In genomic region chr1:246583448-246584185, GRCh38 we compare ENCODE assay signal across 1 cellular context.
TF ChIP-seq lines count a peak whose summit lies in the region.

No MANE protein-coding gene starts in this region.

TF ChIP-seq in HepG2, 621 proteins besides CTCF, POLR2A, EP300 and RAD21 (continued from another document and continues in another):
- TF ChIP-seq, protein P1, sequence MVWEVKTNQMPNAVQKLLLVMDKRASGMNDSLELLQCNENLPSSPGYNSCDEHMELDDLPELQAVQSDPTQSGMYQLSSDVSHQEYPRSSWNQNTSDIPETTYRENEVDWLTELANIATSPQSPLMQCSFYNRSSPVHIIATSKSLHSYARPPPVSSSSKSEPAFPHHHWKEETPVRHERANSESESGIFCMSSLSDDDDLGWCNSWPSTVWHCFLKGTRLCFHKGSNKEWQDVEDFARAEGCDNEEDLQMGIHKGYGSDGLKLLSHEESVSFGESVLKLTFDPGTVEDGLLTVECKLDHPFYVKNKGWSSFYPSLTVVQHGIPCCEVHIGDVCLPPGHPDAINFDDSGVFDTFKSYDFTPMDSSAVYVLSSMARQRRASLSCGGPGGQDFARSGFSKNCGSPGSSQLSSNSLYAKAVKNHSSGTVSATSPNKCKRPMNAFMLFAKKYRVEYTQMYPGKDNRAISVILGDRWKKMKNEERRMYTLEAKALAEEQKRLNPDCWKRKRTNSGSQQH (CRISPR knock-in tag; IDR thresholded peaks at IDR 0.05; ENCODE audit: low read depth): no peak; the same call in 1 of the 2 replicates
- TF ChIP-seq ZNF569 (CRISPR knock-in tag; IDR thresholded peaks at IDR 0.05; ENCODE audit: borderline replicate concordance) (no peak), ZNF558 (CRISPR knock-in tag; IDR thresholded peaks at IDR 0.05; ENCODE audit: borderline replicate concordance) (no peak), THAP11 (CRISPR knock-in tag; IDR thresholded peaks at IDR 0.05) (peak; percentile 72), POLR2G (IDR thresholded peaks at IDR 0.05; ENCODE audit: low read depth, low read length) (no peak), ZC3H13 (CRISPR knock-in tag; IDR thresholded peaks at IDR 0.05) (no peak), FOXC1 (CRISPR knock-in tag; IDR thresholded peaks at IDR 0.05; ENCODE audit: borderline replicate concordance) (no peak), ZNF724P (CRISPR knock-in tag; IDR thresholded peaks at IDR 0.05; ENCODE audit: borderline replicate concordance) (no peak), ZNF749 (CRISPR knock-in tag; IDR thresholded peaks at IDR 0.05; ENCODE audit: borderline replicate concordance) (no peak), NFIC (IDR thresholded peaks at IDR 0.05; ENCODE audit: low read length) (peak; percentile 98), SMAD9 (CRISPR knock-in tag; IDR thresholded peaks at IDR 0.05) (no peak), ATF7 (IDR thresholded peaks at IDR 0.05) (peak; percentile 63), ATF7 (CRISPR knock-in tag; IDR thresholded peaks at IDR 0.05) (no peak; the same call in 1 of the 2 replicates), SMC3 (IDR thresholded peaks at IDR 0.05; ENCODE audit: low read length) (peak; percentile 32; the same call in 1 of the 2 replicates), NFE2 (CRISPR knock-in tag; IDR thresholded peaks at IDR 0.05) (no peak), ZNF629 (CRISPR knock-in tag; conservative IDR thresholded peaks at IDR 0.05) (peak; percentile 62), AHR (CRISPR knock-in tag; IDR thresholded peaks at IDR 0.05) (no peak), ZNF644 (CRISPR knock-in tag; IDR thresholded peaks at IDR 0.05; ENCODE audit: low read depth) (peak; percentile 86), AGO2 (optimal IDR thresholded peaks at IDR 0.05; ENCODE audit: low read depth, low read length) (no peak), RNF2 (conservative IDR thresholded peaks at IDR 0.05; ENCODE audit: low read depth) (no peak), KMT2B (CRISPR knock-in tag; IDR thresholded peaks at IDR 0.05) (0 out of 2 replicates have a peak, but pooled peaks have one; percentile 34), SCMH1 (CRISPR knock-in tag; IDR thresholded peaks at IDR 0.05; ENCODE audit: borderline replicate concordance) (no peak), AGO1 (IDR thresholded peaks at IDR 0.05; ENCODE audit: low read depth, low read length, poor library complexity, severe bottlenecking) (no peak), GPN1 (CRISPR knock-in tag; IDR thresholded peaks at IDR 0.05; ENCODE audit: borderline replicate concordance) (no peak), MXD3 (CRISPR knock-in tag; IDR thresholded peaks at IDR 0.05) (no peak), DZIP1 (CRISPR knock-in tag; IDR thresholded peaks at IDR 0.05) (no peak), MTF1 (CRISPR knock-in tag; IDR thresholded peaks at IDR 0.05) (no peak), ZNF383 (CRISPR knock-in tag; IDR thresholded peaks at IDR 0.05; ENCODE audit: borderline replicate concordance) (no peak), HNRNPL (IDR thresholded peaks at IDR 0.05; ENCODE audit: low read depth, low read length) (no peak), BRF2 (CRISPR knock-in tag; IDR thresholded peaks at IDR 0.05) (0 out of 2 replicates have a peak, but pooled peaks have one; percentile 31), ZNF616 (CRISPR knock-in tag; IDR thresholded peaks at IDR 0.05; ENCODE audit: low read depth) (no peak)
- TF ChIP-seq, protein P2, sequence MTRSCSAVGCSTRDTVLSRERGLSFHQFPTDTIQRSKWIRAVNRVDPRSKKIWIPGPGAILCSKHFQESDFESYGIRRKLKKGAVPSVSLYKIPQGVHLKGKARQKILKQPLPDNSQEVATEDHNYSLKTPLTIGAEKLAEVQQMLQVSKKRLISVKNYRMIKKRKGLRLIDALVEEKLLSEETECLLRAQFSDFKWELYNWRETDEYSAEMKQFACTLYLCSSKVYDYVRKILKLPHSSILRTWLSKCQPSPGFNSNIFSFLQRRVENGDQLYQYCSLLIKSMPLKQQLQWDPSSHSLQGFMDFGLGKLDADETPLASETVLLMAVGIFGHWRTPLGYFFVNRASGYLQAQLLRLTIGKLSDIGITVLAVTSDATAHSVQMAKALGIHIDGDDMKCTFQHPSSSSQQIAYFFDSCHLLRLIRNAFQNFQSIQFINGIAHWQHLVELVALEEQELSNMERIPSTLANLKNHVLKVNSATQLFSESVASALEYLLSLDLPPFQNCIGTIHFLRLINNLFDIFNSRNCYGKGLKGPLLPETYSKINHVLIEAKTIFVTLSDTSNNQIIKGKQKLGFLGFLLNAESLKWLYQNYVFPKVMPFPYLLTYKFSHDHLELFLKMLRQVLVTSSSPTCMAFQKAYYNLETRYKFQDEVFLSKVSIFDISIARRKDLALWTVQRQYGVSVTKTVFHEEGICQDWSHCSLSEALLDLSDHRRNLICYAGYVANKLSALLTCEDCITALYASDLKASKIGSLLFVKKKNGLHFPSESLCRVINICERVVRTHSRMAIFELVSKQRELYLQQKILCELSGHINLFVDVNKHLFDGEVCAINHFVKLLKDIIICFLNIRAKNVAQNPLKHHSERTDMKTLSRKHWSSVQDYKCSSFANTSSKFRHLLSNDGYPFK (CRISPR knock-in tag; IDR thresholded peaks at IDR 0.05; ENCODE audit: borderline replicate concordance): no peak
- TF ChIP-seq, protein P3, sequence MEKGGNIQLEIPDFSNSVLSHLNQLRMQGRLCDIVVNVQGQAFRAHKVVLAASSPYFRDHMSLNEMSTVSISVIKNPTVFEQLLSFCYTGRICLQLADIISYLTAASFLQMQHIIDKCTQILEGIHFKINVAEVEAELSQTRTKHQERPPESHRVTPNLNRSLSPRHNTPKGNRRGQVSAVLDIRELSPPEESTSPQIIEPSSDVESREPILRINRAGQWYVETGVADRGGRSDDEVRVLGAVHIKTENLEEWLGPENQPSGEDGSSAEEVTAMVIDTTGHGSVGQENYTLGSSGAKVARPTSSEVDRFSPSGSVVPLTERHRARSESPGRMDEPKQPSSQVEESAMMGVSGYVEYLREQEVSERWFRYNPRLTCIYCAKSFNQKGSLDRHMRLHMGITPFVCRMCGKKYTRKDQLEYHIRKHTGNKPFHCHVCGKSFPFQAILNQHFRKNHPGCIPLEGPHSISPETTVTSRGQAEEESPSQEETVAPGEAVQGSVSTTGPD (CRISPR knock-in tag; IDR thresholded peaks at IDR 0.05): no peak
- TF ChIP-seq, protein P4, sequence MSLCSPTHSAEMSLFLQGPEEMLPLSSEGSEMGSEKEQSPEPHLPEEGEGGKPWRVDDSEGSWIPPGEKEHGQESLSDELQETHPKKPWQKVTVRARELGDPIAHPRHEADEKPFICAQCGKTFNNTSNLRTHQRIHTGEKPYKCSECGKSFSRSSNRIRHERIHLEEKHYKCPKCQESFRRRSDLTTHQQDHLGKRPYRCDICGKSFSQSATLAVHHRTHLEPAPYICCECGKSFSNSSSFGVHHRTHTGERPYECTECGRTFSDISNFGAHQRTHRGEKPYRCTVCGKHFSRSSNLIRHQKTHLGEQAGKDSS (CRISPR knock-in tag; IDR thresholded peaks at IDR 0.05; ENCODE audit: borderline replicate concordance, low read depth): peak; percentile 55; the same call in 1 of the 2 replicates
- TF ChIP-seq, protein P5, sequence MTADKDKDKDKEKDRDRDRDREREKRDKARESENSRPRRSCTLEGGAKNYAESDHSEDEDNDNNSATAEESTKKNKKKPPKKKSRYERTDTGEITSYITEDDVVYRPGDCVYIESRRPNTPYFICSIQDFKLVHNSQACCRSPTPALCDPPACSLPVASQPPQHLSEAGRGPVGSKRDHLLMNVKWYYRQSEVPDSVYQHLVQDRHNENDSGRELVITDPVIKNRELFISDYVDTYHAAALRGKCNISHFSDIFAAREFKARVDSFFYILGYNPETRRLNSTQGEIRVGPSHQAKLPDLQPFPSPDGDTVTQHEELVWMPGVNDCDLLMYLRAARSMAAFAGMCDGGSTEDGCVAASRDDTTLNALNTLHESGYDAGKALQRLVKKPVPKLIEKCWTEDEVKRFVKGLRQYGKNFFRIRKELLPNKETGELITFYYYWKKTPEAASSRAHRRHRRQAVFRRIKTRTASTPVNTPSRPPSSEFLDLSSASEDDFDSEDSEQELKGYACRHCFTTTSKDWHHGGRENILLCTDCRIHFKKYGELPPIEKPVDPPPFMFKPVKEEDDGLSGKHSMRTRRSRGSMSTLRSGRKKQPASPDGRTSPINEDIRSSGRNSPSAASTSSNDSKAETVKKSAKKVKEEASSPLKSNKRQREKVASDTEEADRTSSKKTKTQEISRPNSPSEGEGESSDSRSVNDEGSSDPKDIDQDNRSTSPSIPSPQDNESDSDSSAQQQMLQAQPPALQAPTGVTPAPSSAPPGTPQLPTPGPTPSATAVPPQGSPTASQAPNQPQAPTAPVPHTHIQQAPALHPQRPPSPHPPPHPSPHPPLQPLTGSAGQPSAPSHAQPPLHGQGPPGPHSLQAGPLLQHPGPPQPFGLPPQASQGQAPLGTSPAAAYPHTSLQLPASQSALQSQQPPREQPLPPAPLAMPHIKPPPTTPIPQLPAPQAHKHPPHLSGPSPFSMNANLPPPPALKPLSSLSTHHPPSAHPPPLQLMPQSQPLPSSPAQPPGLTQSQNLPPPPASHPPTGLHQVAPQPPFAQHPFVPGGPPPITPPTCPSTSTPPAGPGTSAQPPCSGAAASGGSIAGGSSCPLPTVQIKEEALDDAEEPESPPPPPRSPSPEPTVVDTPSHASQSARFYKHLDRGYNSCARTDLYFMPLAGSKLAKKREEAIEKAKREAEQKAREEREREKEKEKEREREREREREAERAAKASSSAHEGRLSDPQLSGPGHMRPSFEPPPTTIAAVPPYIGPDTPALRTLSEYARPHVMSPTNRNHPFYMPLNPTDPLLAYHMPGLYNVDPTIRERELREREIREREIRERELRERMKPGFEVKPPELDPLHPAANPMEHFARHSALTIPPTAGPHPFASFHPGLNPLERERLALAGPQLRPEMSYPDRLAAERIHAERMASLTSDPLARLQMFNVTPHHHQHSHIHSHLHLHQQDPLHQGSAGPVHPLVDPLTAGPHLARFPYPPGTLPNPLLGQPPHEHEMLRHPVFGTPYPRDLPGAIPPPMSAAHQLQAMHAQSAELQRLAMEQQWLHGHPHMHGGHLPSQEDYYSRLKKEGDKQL (CRISPR knock-in tag; IDR thresholded peaks at IDR 0.05; ENCODE audit: low read depth): peak; percentile 87
